In genomic region chr10:3197354-3198003, GRCh38 we compare ENCODE assay signal across 8 cellular contexts. TPM values are rescaled to one million over a fixed set of nuclear protein-coding genes. Genes with fewer than 3 reads are reported as not detected.
DNase-seq lines count a peak whose midpoint lies in the region; ATAC-seq, FAIRE-seq and TF ChIP-seq lines count a peak whose summit lies in the region.

No MANE protein-coding gene starts in this region.

- no peaks in the 10 kb centered on the region for H3K79me2 ChIP-seq in Karpas-422 (ENCODE audit: low read length)

- no peak overlapping the region for H3K4me2 ChIP-seq in Karpas-422 (ENCODE audit: low read depth, low read length, poor library complexity, severe bottlenecking)

- no peak overlapping the region for H3K27ac ChIP-seq in Karpas-422 (ENCODE audit: low read length)
- H3K27ac ChIP-seq in pancreas = peak overlapping the region in 1 of 4 donors; percentile 18
- no peak overlapping the region for H3K27ac ChIP-seq in thyroid gland

- no peak overlapping the region for H3K27ac Mint-ChIP-seq in activated naive CD4-positive, alpha-beta T cell treated with anti-CD3 and anti-CD28 coated beads for 36 hours

- ATAC-seq in GM21529 (IDR thresholded peaks at IDR 0.05; ENCODE audit: unreplicated experiment) (peak; percentile 77), pancreas (peak; percentile 92 to 96 (median 96))

- H3K9me3 ChIP-seq in Karpas-422 (ENCODE audit: low read length) (no peaks in the 10 kb centered on the region), pancreas (no peaks in the 10 kb centered on the region), thyroid gland (no peaks in the 10 kb centered on the region)

- H3K36me3 Mint-ChIP-seq in activated naive CD4-positive, alpha-beta T cell treated with anti-CD3 and anti-CD28 coated beads for 36 hours (ENCODE audit: low read depth) = no peaks in the 10 kb centered on the region

- peak; percentile 74 to 85 (median 79) for TF ChIP-seq CTCF in pancreas (IDR thresholded peaks at IDR 0.05)
- TF ChIP-seq CTCF in thyroid gland (IDR thresholded peaks at IDR 0.05) = peak; percentile 65 to 93 (median 86)

- H3K4me3 ChIP-seq in Karpas-422 (ENCODE audit: low read length) (no peak overlapping the region), pancreas (no peak overlapping the region), thyroid gland (replicated peaks in 1 of 3) (no peak overlapping the region)

- H3K9ac ChIP-seq in Karpas-422 (ENCODE audit: low read length) = no peak overlapping the region

- no peaks in the 10 kb centered on the region for H3K9me3 Mint-ChIP-seq in activated naive CD4-positive, alpha-beta T cell treated with anti-CD3 and anti-CD28 coated beads for 36 hours

- in situ Hi-C loops in Caki2 (cut with HindIII; ENCODE audit: low pct_unique_long_range_greater_than_20kb, low sequenced_read_pairs) = no loop called here

- H3K4me3 Mint-ChIP-seq in activated naive CD4-positive, alpha-beta T cell treated with anti-CD3 and anti-CD28 coated beads for 36 hours = no peak overlapping the region

- no peaks in the 10 kb centered on the region for H4K20me1 ChIP-seq in Karpas-422 (ENCODE audit: insufficient read depth, low read depth, low read length)

- whole genome bisulfite sequencing in pancreas, 2 donors = 6 to 10% methylated on average over 27 of the region's 27 CpGs
- WGBS in thyroid gland, 2 donors = 15 to 21% methylated on average over 12 to 25 of the region's 27 CpGs

- H3K36me3 ChIP-seq in Karpas-422 (ENCODE audit: insufficient read depth, low read length) = no peaks in the 10 kb centered on the region
- H3K36me3 ChIP-seq in pancreas = no peaks in the 10 kb centered on the region
- no peaks in the 10 kb centered on the region for H3K36me3 ChIP-seq in thyroid gland

- CTCF ChIA-PET in activated naive CD4-positive, alpha-beta T cell treated with anti-CD3 and anti-CD28 coated beads for 36 hours (lab: Charles Lee) = interaction anchor here (0.6 to 2.5 kb wide), 14 partner anchors 9 to 1567 kb away, joined by 3 to 14 read pairs (median 3); no protein-coding TSS in a partner anchor

- intact Hi-C loops in activated naive CD4-positive, alpha-beta T cell treated with anti-CD3 and anti-CD28 coated beads for 36 hours (cut with micrococcal nuclease) = loop anchor here (1.0 to 5.0 kb wide), 2 partner anchors 30 to 1570 kb away; no protein-coding TSS in a partner anchor
- intact Hi-C loops in pancreas (cut with DNase I) = no loop called here
- intact Hi-C loops in thyroid gland (cut with DNase I) = no loop called here

- peaks cover 10% of the 10 kb centered on the region for H3K4me1 Mint-ChIP-seq in activated naive CD4-positive, alpha-beta T cell treated with anti-CD3 and anti-CD28 coated beads for 36 hours (ENCODE audit: low read depth)

- FAIRE-seq in pancreas (lab: Jason Lieb, UNC) = no peak

- peaks cover 41% of the 10 kb centered on the region for H3K27me3 Mint-ChIP-seq in activated naive CD4-positive, alpha-beta T cell treated with anti-CD3 and anti-CD28 coated beads for 36 hours (ENCODE audit: low read depth)

- peak; percentile 94 for DNase-seq in Caki2 (ENCODE audit: low read depth)
- DNase-seq in Karpas-422 = peak; percentile 65
- DNase-seq in SHP77 treated with DMSO at 0.1 percent for 48 hours (lab: John Stamatoyannopoulos, UW) = peak; percentile 71
- peak; percentile 84 for DNase-seq in activated naive CD4-positive, alpha-beta T cell treated with anti-CD3 and anti-CD28 coated beads for 36 hours
- DNase-seq in globus pallidus (ENCODE audit: low spot score) = peak; percentile 52
- DNase-seq in pancreas = peak; percentile 63 to 93 (median 86)
- peak; percentile 77 to 83 for DNase-seq in thyroid gland

- TF ChIP-seq POLR2A in thyroid gland (IDR thresholded peaks at IDR 0.05) = no peak

- no peaks in the 10 kb centered on the region for H3K9me2 ChIP-seq in Karpas-422 (replicated peaks; ENCODE audit: insufficient read depth, low read length)

- no peak overlapping the region for H2AFZ ChIP-seq in Karpas-422 (ENCODE audit: low read length)

- H3K27me3 ChIP-seq in Karpas-422 (ENCODE audit: low read length) = no peaks in the 10 kb centered on the region
- H3K27me3 ChIP-seq in pancreas = no peaks in the 10 kb centered on the region
- H3K27me3 ChIP-seq in thyroid gland = no peaks in the 10 kb centered on the region

- H3K4me1 ChIP-seq in Karpas-422 (ENCODE audit: low read length) (no peaks in the 10 kb centered on the region), pancreas (peaks cover 0 to 5% (median 0%) of the 10 kb centered on the region in 3 donors), thyroid gland (peaks cover 4 to 8% of the 10 kb centered on the region in 2 donors)

RNA-seq across cellular contexts. Expression of gene PITRM1, which starts 24.9 kb away (rescaled TPM):
- total RNA-seq in Caki2 (2014; rRNA removed; shearing (Covaris generic); ENCODE audit: low replicate concordance) = 115 and 132 TPM in 2 replicates
- 29.5 and 33.7 TPM in 2 replicates for total RNA-seq in Karpas-422 (2014; rRNA removed; shearing (Covaris generic); ENCODE audit: low replicate concordance)
- 10 to 100 TPM; 65.6 to 74.5 TPM for total RNA-seq in activated naive CD4-positive, alpha-beta T cell treated with anti-CD3 and anti-CD28 coated beads for 36 hours
- total RNA-seq in pancreas (10 to 100 TPM; 24.7 to 34.5 (median 30.7) TPM), thyroid gland (100 to 1,000 TPM in 2 of 4 donors, 10 to 100 TPM in 2; 68.2 to 107 (median 86.2) TPM)
- 10 to 100 TPM; 49.8 to 73.6 TPM for polyA plus RNA-seq in pancreas
